9 cellular contexts compared by ENCODE assay signal in genomic region chr12:56160894-56161667, GRCh38. TPM values are rescaled to one million over a fixed set of nuclear protein-coding genes. Genes with fewer than 3 reads are reported as not detected.
A peak's percentile ranks its signal among the peaks of the same experiment; 100 is the strongest.
DNase-seq lines count a peak whose midpoint lies in the region; ATAC-seq and TF ChIP-seq lines count a peak whose summit lies in the region.
"Had no signal": no experiment of that assay in that cellular context is flagged by ENCODE, and none has a peak within 500 bp of the region (broad histone marks: within the 10 kb centered on the region; RNA-seq: fewer than 3 reads in every experiment).

No MANE protein-coding gene starts in this region.

- peaks cover 13% of the 10 kb centered on the region for H4K20me1 ChIP-seq in DND-41 (ENCODE audit: insufficient read depth, low read length)

- no peaks in the 10 kb centered on the region for H3K9me3 ChIP-seq in DND-41 (ENCODE audit: insufficient read depth, low read length, severe bottlenecking)

- no peak for DNase-seq in DND-41
- DNase-seq in RWPE1 (ENCODE audit: low spot score): no peak
- DNase-seq in epithelial cell of proximal tubule (ENCODE audit: low read depth): no peak
- DNase-seq in progenitor cell of endocrine pancreas (ENCODE audit: low spot score, unreplicated experiment): no peak
- DNase-seq in activated gamma-delta T cell (lab: John Stamatoyannopoulos, UW): no peak
- DNase-seq in stimulated activated CD4-positive, alpha-beta T cell treated with anti-CD3 and anti-CD28 coated beads, Interleukin-1b, Interleukin-23, amount 100 ng/mL, for 48 hours: no peak
- no peak for DNase-seq in activated CD4-positive, alpha-beta T cell treated with anti-CD3 and anti-CD28 coated beads, Interleukin-2, amount 50 U/mL, for 4 hours
- DNase-seq in stimulated activated CD8-positive, alpha-beta memory T cell treated with anti-CD3 and anti-CD28 coated beads, Interleukin-4, amount 100 ng/mL, for 48 hours: no peak
- DNase-seq: NCI-H1694 had no signal

- H3K9me3 Mint-ChIP-seq in progenitor cell of endocrine pancreas (ENCODE audit: low read depth): no peaks in the 10 kb centered on the region

- H3K36me3 Mint-ChIP-seq in progenitor cell of endocrine pancreas (ENCODE audit: insufficient read depth): peaks cover 37% of the 10 kb centered on the region

- peak overlapping the region in 1 of 2 experiments; percentile 69; a peak in 2 of 4 replicates for H3K4me3 ChIP-seq in DND-41 (ENCODE audit: low read depth in 1 of 2, low read length in 2 of 2)
- peak overlapping the region; percentile 92 for H3K4me3 ChIP-seq in epithelial cell of proximal tubule (ENCODE audit: low read depth, low read length)

- H3K4me3 Mint-ChIP-seq in progenitor cell of endocrine pancreas (ENCODE audit: low read depth): peak overlapping the region; percentile 94

- H3K4me1 ChIP-seq in DND-41 (ENCODE audit: insufficient read depth, low read length): peaks cover 48% of the 10 kb centered on the region

- peak overlapping the region; percentile 91 for H3K27ac Mint-ChIP-seq in progenitor cell of endocrine pancreas

- H3K79me2 ChIP-seq in DND-41 (ENCODE audit: insufficient read depth, low read length): peaks cover 55% of the 10 kb centered on the region

- peaks cover 31% of the 10 kb centered on the region for H3K4me1 Mint-ChIP-seq in progenitor cell of endocrine pancreas (ENCODE audit: low read depth)

- no peak for ATAC-seq in DND-41 (ENCODE audit: insufficient read depth, low read depth)

- no peak overlapping the region for H2AFZ ChIP-seq in DND-41 (ENCODE audit: low read depth, low read length)

- POLR2A ChIA-PET in RWPE1 (lab: Yijun Ruan, JAX; ENCODE audit: low non-redundant PET): interaction anchor here (0.5 to 0.6 kb wide), 3 partner anchors 12 to 42 kb away, joined by 3 to 8 read pairs (median 3); no protein-coding TSS in a partner anchor

- H3K27me3 ChIP-seq in DND-41 (ENCODE audit: insufficient read depth, low read length, poor library complexity): no peaks in the 10 kb centered on the region

- peak overlapping the region; percentile 78 for H3K4me2 ChIP-seq in DND-41 (ENCODE audit: insufficient read depth, low read length)

- CTCF ChIA-PET in RWPE1 (lab: Yijun Ruan, JAX): interaction anchor here (0.7 kb wide), 1 partner anchor 29 kb away, joined by 5 read pairs; no protein-coding TSS in a partner anchor

- H3K27me3 Mint-ChIP-seq in progenitor cell of endocrine pancreas: no peaks in the 10 kb centered on the region

- peak overlapping the region; percentile 89; the same call in 1 of the 2 replicates for H3K9ac ChIP-seq in DND-41 (ENCODE audit: low read depth, low read length)

- H3K36me3 ChIP-seq in DND-41 (ENCODE audit: insufficient read depth, low read length): peaks cover 67% of the 10 kb centered on the region

- no peak for TF ChIP-seq CTCF in DND-41 (IDR thresholded peaks at IDR 0.05; ENCODE audit: borderline replicate concordance, extremely low read depth, low read length, poor library complexity, severe bottlenecking)
- no peak for TF ChIP-seq CTCF in RWPE1 (conservative IDR thresholded peaks at IDR 0.05; ENCODE audit: low read depth)
- no peak for TF ChIP-seq CTCF in epithelial cell of proximal tubule (conservative IDR thresholded peaks at IDR 0.05; ENCODE audit: low read depth, low read length)
- TF ChIP-seq CTCF in progenitor cell of endocrine pancreas (IDR thresholded peaks at IDR 0.05; ENCODE audit: unreplicated experiment): no peak

- H3K27ac ChIP-seq in DND-41 (ENCODE audit: low read length): peak overlapping the region; percentile 58
- peak overlapping the region; percentile 97 for H3K27ac ChIP-seq in RWPE1

RNA-seq across cellular contexts. Expression of gene MYL6, which starts 2.9 kb away (rescaled TPM):
- total RNA-seq in epithelial cell of proximal tubule (3,822 and 3,955 TPM in 2 replicates), progenitor cell of endocrine pancreas (1,155 and 1,178 TPM in 2 replicates)

RNA-seq across cellular contexts. Expression of gene MYL6B, which starts 8.7 kb away (rescaled TPM):
- total RNA-seq in epithelial cell of proximal tubule (119 and 133 TPM in 2 replicates), progenitor cell of endocrine pancreas (169 and 172 TPM in 2 replicates)

RNA-seq across cellular contexts. Expression of gene SMARCC2, which starts 28.2 kb away (rescaled TPM):
- total RNA-seq in epithelial cell of proximal tubule: 34.9 and 43.9 TPM in 2 replicates
- total RNA-seq in progenitor cell of endocrine pancreas: 202 and 207 TPM in 2 replicates

RNA-seq across cellular contexts. Expression of gene ESYT1, which starts 33.0 kb away (rescaled TPM):
- total RNA-seq in epithelial cell of proximal tubule: 384 and 464 TPM in 2 replicates
- 102 TPM in 2 replicates for total RNA-seq in progenitor cell of endocrine pancreas

RNA-seq across cellular contexts. Expression of gene ZC3H10, which starts 43.0 kb away (rescaled TPM):
- total RNA-seq in epithelial cell of proximal tubule: 1.8 and 2.7 TPM in 2 replicates
- total RNA-seq in progenitor cell of endocrine pancreas: 12.0 and 13.8 TPM in 2 replicates
